ENCODE assay signal across 10 cellular contexts in genomic region chr1:12179111-12179519, GRCh38. TPM values are rescaled to one million over a fixed set of nuclear protein-coding genes. Genes with fewer than 3 reads are reported as not detected.
A peak's percentile ranks its signal among the peaks of the same experiment; 100 is the strongest.
DNase-seq lines count a peak whose midpoint lies in the region; ATAC-seq, FAIRE-seq and TF ChIP-seq lines count a peak whose summit lies in the region.
"Had no signal": no experiment of that assay in that cellular context is flagged by ENCODE, and none has a peak within 500 bp of the region (broad histone marks: within the 10 kb centered on the region; RNA-seq: fewer than 3 reads in every experiment).

No MANE protein-coding gene starts in this region.

- H3K4me1 ChIP-seq in gastroesophageal sphincter = peaks cover 0 to 94% (median 13%) of the 10 kb centered on the region in 3 donors
- H3K4me1 ChIP-seq: parathyroid adenoma had no signal

- no peak for TF ChIP-seq EP300 in gastroesophageal sphincter (IDR thresholded peaks at IDR 0.05)

- peak; percentile 26 for ATAC-seq in gastroesophageal sphincter
- no peak for ATAC-seq in HG02870 (IDR thresholded peaks at IDR 0.05; ENCODE audit: unreplicated experiment)
- ATAC-seq in HG02840 (IDR thresholded peaks at IDR 0.05; ENCODE audit: low FRiP score, unreplicated experiment) = no peak

- TF ChIP-seq POLR2A in gastroesophageal sphincter (IDR thresholded peaks at IDR 0.05) = no peak

- peaks cover 33% of the 10 kb centered on the region for H3K27me3 ChIP-seq in gastroesophageal sphincter

- no peaks in the 10 kb centered on the region for H3K9me3 ChIP-seq in gastroesophageal sphincter

- H3K4me3 ChIP-seq in gastroesophageal sphincter = no peak overlapping the region

- H3K27ac ChIP-seq in gastroesophageal sphincter = peak overlapping the region in 3 of 4 donors; percentile 64 to 80 (median 76)
- H3K27ac ChIP-seq: KMS-11 had no signal

- DNase-seq in HTR-8/SVneo (ENCODE audit: insufficient read length, low spot score) (peak; percentile 58), activated T-cell treated with anti-CD3 and anti-CD28 coated beads for 1 hour (ENCODE audit: low read depth) (peak; percentile 70), NCI-H187 treated with DMSO at 0.1 percent for 48 hours (lab: John Stamatoyannopoulos, UW) (no peak), GOT3 (lab: John Stamatoyannopoulos, UW) (no peak)
- DNase-seq in stimulated activated CD4-positive, alpha-beta T cell treated with anti-CD3 and anti-CD28 coated beads, TNF-alpha, amount 100 ng/mL, for 4 hours (ENCODE audit: low read depth in 3 of 3) = peak; percentile 49 to 77 (median 71)

- H3K36me3 ChIP-seq in gastroesophageal sphincter = no peaks in the 10 kb centered on the region

- WGBS in gastroesophageal sphincter (ENCODE audit: low coverage in 1 of 2), 2 donors = 20% methylated on average over 1 of the region's 17 CpGs; no CpG with 5 or more reads in 1 of the 2 donors

- TF ChIP-seq CTCF in gastroesophageal sphincter (IDR thresholded peaks at IDR 0.05) = no peak

- peak; percentile 73 for FAIRE-seq in HTR-8/SVneo (lab: Jason Lieb, UNC)

RNA-seq across cellular contexts. Expression of gene TNFRSF1B, which starts 12.3 kb away (rescaled TPM):
- 10 to 100 TPM; 10.9 to 34.9 (median 31.0) TPM for total RNA-seq in gastroesophageal sphincter

RNA-seq across cellular contexts. Expression of gene VPS13D, which starts 50.7 kb away (rescaled TPM):
- 10 to 100 TPM; 62.3 to 95.5 (median 81.5) TPM for total RNA-seq in gastroesophageal sphincter

Comparison
In these comparisons a context has a peak if more than half of its experiments do, and no peak if none do; other contexts are left out.
1. DNase-seq: peak in HTR-8/SVneo (single experiment), activated T-cell treated with anti-CD3 and anti-CD28 coated beads for 1 hour (single experiment) and stimulated activated CD4-positive, alpha-beta T cell treated with anti-CD3 and anti-CD28 coated beads, TNF-alpha, amount 100 ng/mL, for 4 hours (3 of 3); none in NCI-H187 treated with DMSO at 0.1 percent for 48 hours (single experiment) and GOT3 (single experiment).